ENCODE assay signal across 1 cellular context in the genomic region with DNA sequence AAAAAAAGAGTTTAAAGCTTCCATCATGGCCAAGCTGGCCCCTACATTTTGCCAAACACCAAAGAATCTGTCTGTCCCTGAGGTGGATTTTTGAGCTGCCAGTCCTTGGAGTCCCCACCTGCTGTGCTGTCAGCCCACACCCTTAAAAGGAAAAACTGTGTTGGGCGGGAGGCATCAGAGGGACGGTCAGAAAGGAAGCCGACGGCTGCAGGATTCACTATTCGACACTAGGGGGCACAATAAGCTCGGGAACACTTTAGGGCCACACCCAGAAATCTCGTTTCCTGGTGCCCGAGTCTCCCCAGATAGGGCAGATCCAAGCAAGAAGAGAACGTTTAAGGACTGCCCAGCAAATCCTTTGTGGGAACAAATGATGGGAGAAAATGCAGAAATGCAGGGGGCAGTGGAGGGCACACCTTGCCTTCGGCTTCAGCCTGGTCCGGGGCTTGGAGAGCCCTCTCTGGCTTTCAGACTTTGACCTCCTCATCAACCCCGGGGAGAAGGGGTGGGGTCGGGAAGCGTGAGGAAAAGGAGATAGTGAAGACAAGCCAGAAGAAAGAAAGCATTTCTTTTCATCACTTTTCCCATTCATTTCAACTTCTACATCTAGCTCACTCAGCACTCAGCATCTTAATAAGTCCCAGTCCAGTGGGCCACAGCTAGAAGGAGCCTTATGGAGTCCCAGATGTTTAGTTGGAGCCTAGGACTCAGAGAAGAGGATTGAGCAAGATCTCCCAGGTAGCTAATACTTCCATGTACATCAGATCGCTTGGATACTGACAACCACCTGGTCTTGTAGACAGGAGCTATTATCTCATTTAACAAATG.
TF ChIP-seq lines count a peak whose summit lies in the region.

No MANE protein-coding gene starts in this region.

TF ChIP-seq in IMR-90, 13 proteins besides CTCF, POLR2A, EP300 and RAD21:
- TF ChIP-seq CEBPB (IDR thresholded peaks at IDR 0.05; ENCODE audit: low read depth, low read length) (peak; percentile 21; the same call in 1 of the 2 replicates), ELK1 (IDR thresholded peaks at IDR 0.05; ENCODE audit: borderline replicate concordance, low read depth, low read length) (no peak), BHLHE40 (IDR thresholded peaks at IDR 0.05; ENCODE audit: low read depth, low read length) (no peak), SMC3 (IDR thresholded peaks at IDR 0.05; ENCODE audit: low read depth, low read length) (peak; percentile 95)
- TF ChIP-seq, protein P1, sequence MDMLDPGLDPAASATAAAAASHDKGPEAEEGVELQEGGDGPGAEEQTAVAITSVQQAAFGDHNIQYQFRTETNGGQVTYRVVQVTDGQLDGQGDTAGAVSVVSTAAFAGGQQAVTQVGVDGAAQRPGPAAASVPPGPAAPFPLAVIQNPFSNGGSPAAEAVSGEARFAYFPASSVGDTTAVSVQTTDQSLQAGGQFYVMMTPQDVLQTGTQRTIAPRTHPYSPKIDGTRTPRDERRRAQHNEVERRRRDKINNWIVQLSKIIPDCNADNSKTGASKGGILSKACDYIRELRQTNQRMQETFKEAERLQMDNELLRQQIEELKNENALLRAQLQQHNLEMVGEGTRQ (IDR thresholded peaks at IDR 0.05; ENCODE audit: low read depth, low read length), result no peak
TF ChIP-seq in IMR-90: peak in this region for 2.
